In the genomic region with DNA sequence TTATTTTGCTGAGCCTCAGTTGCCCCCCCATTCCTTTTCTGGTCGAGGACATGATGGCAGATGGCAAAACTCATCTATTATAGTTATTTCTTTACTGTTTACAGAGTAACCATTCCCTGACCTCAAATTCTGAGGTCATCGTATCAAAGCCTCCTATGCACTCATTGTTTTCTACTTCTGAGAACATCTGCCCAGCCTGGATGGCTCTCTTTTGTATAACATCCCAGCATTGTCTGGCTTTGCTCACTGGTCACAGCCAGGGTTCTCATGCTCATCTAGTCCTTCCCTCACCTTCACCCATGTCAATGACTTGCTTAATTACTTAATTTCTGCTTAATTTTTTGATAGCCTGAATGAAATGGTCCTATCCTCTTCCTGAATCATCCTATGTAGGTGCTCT, we compare ENCODE assay signal across 16 cellular contexts.
"Had no signal": no experiment of that assay in that cellular context is flagged by ENCODE, and none has a peak within 500 bp of the region (broad histone marks: within the 10 kb centered on the region; RNA-seq: fewer than 3 reads in every experiment).

No MANE protein-coding gene starts in this region.

- H3K27me3 ChIP-seq: breast epithelium had no signal

- FAIRE-seq: endometrium had no signal

- ATAC-seq: activated CD8-positive, alpha-beta T cell treated with anti-CD3 and anti-CD28 coated beads for 36 hours; activated T-cell treated with anti-CD3 and anti-CD28 coated beads, Interleukin-2, amount 50 U/mL, for 72 hours; esophagus mucosa; left cardiac atrium; lower lobe of right lung; naive thymus-derived CD8-positive, alpha-beta T cell had no signal

- DNase-seq: activated CD8-positive, alpha-beta memory T cell treated with anti-CD3 and anti-CD28 coated beads, Interleukin-2, amount 50 U/mL, for 4 hours; activated CD8-positive, alpha-beta T cell treated with anti-CD3 and anti-CD28 coated beads for 36 hours; activated naive CD8-positive, alpha-beta T cell treated with anti-CD3 and anti-CD28 coated beads, Interleukin-2, amount 10 ng/mL, durations not matched to agents 7 days and 5 days; activated T-cell treated with anti-CD3 and anti-CD28 coated beads, Interleukin-2, amount 50 U/mL, for 72 hours; aorta; glutamatergic neuron; immature natural killer cell; left cardiac atrium; lower lobe of right lung; naive thymus-derived CD8-positive, alpha-beta T cell; stimulated activated CD4-positive, alpha-beta T cell treated with anti-CD3 and anti-CD28 coated beads, Interleukin-4, amount 100 ng/mL, for 1 hour; stimulated activated CD8-positive, alpha-beta memory T cell treated with anti-CD3 and anti-CD28 coated beads, Interleukin-4, amount 100 ng/mL, for 48 hours had no signal

- H3K4me3 ChIP-seq: breast epithelium, lower lobe of right lung, thoracic aorta had no signal

- H3K36me3 ChIP-seq: breast epithelium, lower lobe of right lung, thoracic aorta had no signal

- H3K27ac ChIP-seq: breast epithelium, lower lobe of right lung, thoracic aorta had no signal

- H3K9me3 ChIP-seq: breast epithelium, thoracic aorta had no signal

- H3K4me1 ChIP-seq: breast epithelium, lower lobe of right lung had no signal
